ENCODE assay signal across 8 cellular contexts in the genomic region with DNA sequence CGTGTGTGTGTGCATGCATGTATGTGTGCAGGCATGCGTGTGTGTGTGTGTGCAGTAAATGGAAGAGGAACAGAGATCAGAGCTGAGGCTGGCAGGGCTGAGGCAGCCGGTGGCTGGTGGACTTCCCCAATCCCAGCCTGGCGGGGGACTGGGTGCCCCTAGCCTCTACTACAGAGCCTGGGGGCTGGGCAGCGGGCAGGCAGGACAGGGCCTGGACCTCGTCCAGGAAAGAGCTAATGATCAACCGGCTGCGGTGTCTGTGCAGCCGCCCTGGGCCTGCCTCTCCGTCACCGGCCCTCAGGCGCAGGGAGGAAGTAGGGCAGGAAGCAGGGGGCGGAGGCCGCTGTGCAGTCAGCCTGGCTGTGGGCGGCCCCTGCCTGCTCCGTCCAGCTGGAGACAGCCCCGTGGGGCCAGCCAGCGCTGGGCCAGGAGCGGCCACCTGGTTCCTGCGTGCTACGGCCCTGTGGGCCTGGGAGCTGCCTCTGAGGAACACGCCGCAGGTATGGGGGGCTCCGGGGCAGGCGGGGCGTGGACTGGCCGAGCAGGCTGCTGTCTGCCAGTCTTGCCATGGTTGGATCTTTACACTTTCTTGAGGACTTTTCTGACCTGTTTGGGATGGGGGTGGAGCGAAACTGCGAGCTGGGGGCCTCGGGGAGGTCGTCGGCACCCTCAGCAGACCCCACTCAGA. TPM values are rescaled to one million over a fixed set of nuclear protein-coding genes. Genes with fewer than 3 reads are reported as not detected.
DNase-seq lines count a peak whose midpoint lies in the region; ATAC-seq and TF ChIP-seq lines count a peak whose summit lies in the region.

A gene (plus strand): TSS at position 385 of the 688 bp plus-strand sequence. CDS start 5,905 bp downstream, outside the sequence.

- H3K4me1 ChIP-seq in lower lobe of right lung: peaks cover 58% of the 10 kb centered on the region

- peak within 1 kb of the TSS; percentile 89 for H3K4me3 Mint-ChIP-seq in activated CD4-positive, alpha-beta T cell treated with anti-CD3 and anti-CD28 coated beads for 36 hours
- peak within 1 kb of the TSS; percentile 94 for H3K4me3 Mint-ChIP-seq in dendritic cell treated with granulocyte-macrophage colony-stimulating factor and Interleukin-4, amounts not matched to agents 40 ng/mL and 50 ng/mL, for 4 days

- no peaks in the 10 kb centered on the region for H3K9me3 Mint-ChIP-seq in activated CD4-positive, alpha-beta T cell treated with anti-CD3 and anti-CD28 coated beads for 36 hours (ENCODE audit: low read depth)
- H3K9me3 Mint-ChIP-seq in dendritic cell treated with granulocyte-macrophage colony-stimulating factor and Interleukin-4, amounts not matched to agents 40 ng/mL and 50 ng/mL, for 4 days: no peaks in the 10 kb centered on the region

- no peaks in the 10 kb centered on the region for H3K36me3 Mint-ChIP-seq in activated CD4-positive, alpha-beta T cell treated with anti-CD3 and anti-CD28 coated beads for 36 hours (ENCODE audit: low read depth)
- H3K36me3 Mint-ChIP-seq in dendritic cell treated with granulocyte-macrophage colony-stimulating factor and Interleukin-4, amounts not matched to agents 40 ng/mL and 50 ng/mL, for 4 days (ENCODE audit: low read depth): peaks cover 48% of the 10 kb centered on the region

- no peak for TF ChIP-seq CTCF in lower lobe of right lung (IDR thresholded peaks at IDR 0.05)

- ATAC-seq in HG02588 (IDR thresholded peaks at IDR 0.05; ENCODE audit: unreplicated experiment) (peak; percentile 87), lower lobe of right lung (peak; percentile 95)
- ATAC-seq in activated CD4-positive, alpha-beta T cell treated with anti-CD3 and anti-CD28 coated beads for 36 hours: peak; percentile 80

- peaks cover 38% of the 10 kb centered on the region for H3K4me1 Mint-ChIP-seq in activated CD4-positive, alpha-beta T cell treated with anti-CD3 and anti-CD28 coated beads for 36 hours
- peaks cover 80% of the 10 kb centered on the region for H3K4me1 Mint-ChIP-seq in dendritic cell treated with granulocyte-macrophage colony-stimulating factor and Interleukin-4, amounts not matched to agents 40 ng/mL and 50 ng/mL, for 4 days (ENCODE audit: low read depth)

- H3K27me3 ChIP-seq in lower lobe of right lung (ENCODE audit: low read depth): no peaks in the 10 kb centered on the region

- DNase-seq in NCI-H1092 treated with DMSO at 0.1 percent for 48 hours (lab: John Stamatoyannopoulos, UW): peak; percentile 70
- peak; percentile 83 for DNase-seq in activated CD4-positive, alpha-beta T cell treated with anti-CD3 and anti-CD28 coated beads for 36 hours
- peak; percentile 96 for DNase-seq in lower lobe of right lung
- peak in 2 of 3 donors; percentile 35 to 61 for DNase-seq in stimulated activated CD4-positive, alpha-beta T cell treated with anti-CD3 and anti-CD28 coated beads, TNF-alpha, amount 100 ng/mL, for 48 hours (ENCODE audit: low read depth in 3 of 3)
- no peak for DNase-seq in NCI-H1694 treated with DMSO at 0.1 percent for 48 hours (lab: John Stamatoyannopoulos, UW)

- H3K27ac ChIP-seq in lower lobe of right lung: peak within 1 kb of the TSS; percentile 90

- POLR2A ChIA-PET in activated CD4-positive, alpha-beta T cell treated with anti-CD3 and anti-CD28 coated beads for 36 hours (lab: Charles Lee): no interaction called here

- no peaks in the 10 kb centered on the region for H3K9me3 ChIP-seq in lower lobe of right lung

- H3K4me3 ChIP-seq in lower lobe of right lung: peak within 1 kb of the TSS; percentile 68

- peak; percentile 75 for TF ChIP-seq POLR2A in GM15510 (IDR thresholded peaks at IDR 0.05; ENCODE audit: borderline replicate concordance, extremely low read depth, insufficient read length)

- intact Hi-C loops in activated CD4-positive, alpha-beta T cell treated with anti-CD3 and anti-CD28 coated beads for 36 hours (cut with DNase I, micrococcal nuclease): loop anchor here in 1 of 2 experiments (1.0 kb wide), 2 partner anchors 29 to 41 kb away; a partner anchor contains a TSS
- intact Hi-C loops in dendritic cell treated with granulocyte-macrophage colony-stimulating factor and Interleukin-4, amounts not matched to agents 40 ng/mL and 50 ng/mL, for 4 days (cut with micrococcal nuclease): loop anchor here (1.0 kb wide), 1 partner anchor 8 kb away; no protein-coding TSS in a partner anchor
- intact Hi-C loops in lower lobe of right lung (cut with DNase I): no loop called here

- CTCF ChIA-PET in activated CD4-positive, alpha-beta T cell treated with anti-CD3 and anti-CD28 coated beads for 36 hours (lab: Charles Lee): interaction anchor here (0.6 to 2.3 kb wide), 3 partner anchors 9 to 1323 kb away, joined by 3 to 11 read pairs (median 4); no protein-coding TSS in a partner anchor

- H3K27me3 Mint-ChIP-seq in activated CD4-positive, alpha-beta T cell treated with anti-CD3 and anti-CD28 coated beads for 36 hours: no peaks in the 10 kb centered on the region
- peaks cover 20% of the 10 kb centered on the region for H3K27me3 Mint-ChIP-seq in dendritic cell treated with granulocyte-macrophage colony-stimulating factor and Interleukin-4, amounts not matched to agents 40 ng/mL and 50 ng/mL, for 4 days

- no peaks in the 10 kb centered on the region for H3K36me3 ChIP-seq in lower lobe of right lung

- peak within 1 kb of the TSS; percentile 94 for H3K27ac Mint-ChIP-seq in activated CD4-positive, alpha-beta T cell treated with anti-CD3 and anti-CD28 coated beads for 36 hours
- H3K27ac Mint-ChIP-seq in dendritic cell treated with granulocyte-macrophage colony-stimulating factor and Interleukin-4, amounts not matched to agents 40 ng/mL and 50 ng/mL, for 4 days: peak within 1 kb of the TSS; percentile 92

RNA-seq across cellular contexts. Expression of the gene that starts here (rescaled TPM):
- 10 to 100 TPM; 11.1 to 18.3 TPM for total RNA-seq in activated CD4-positive, alpha-beta T cell treated with anti-CD3 and anti-CD28 coated beads for 36 hours
- 73.1 TPM for total RNA-seq in lower lobe of right lung
